Comparison of ENCODE assay signal across 8 cellular contexts in the genomic region with DNA sequence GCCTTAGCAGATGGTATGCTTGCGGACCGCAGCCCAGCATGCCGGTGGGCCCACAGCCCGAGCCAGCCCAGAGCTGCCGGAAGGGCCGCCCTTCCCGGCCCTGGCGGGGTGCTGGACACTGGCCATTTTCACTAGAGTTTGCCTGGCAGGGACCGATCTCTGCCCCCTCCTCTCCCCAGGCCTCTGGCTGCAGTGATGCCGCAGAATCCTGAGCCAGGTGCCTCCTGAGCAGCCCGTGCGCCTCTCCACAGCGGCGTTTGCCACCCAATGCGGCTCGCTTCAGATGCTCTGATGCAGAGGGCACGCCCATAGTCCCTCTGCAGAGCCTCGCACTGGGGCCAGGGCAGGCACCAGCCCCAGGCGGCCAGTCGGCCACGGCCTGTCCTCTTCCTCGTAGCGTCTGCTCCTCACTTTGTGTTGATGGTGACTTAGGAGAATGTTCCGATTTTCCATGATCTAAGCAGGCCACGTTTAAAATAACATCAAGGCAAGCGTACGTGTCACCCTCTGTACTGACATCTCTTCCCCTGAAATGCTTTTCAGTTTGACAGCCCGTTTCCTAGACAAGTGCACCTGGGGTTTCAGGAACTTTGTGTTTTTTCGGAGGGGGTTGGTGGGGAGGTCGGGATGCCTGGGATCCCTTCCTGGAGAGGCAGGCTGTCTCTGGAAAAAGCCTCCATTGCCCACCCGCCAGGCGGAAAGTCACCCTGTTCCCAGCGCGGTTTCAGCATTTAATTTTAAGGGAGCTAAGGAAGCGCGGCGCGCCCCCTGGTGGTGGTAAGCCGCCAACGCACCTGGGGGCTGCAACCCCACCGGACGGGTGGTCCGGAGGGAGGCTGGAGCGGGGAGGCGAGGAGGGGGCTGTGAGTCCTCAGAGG. TPM values are rescaled to one million over a fixed set of nuclear protein-coding genes. Genes with fewer than 3 reads are reported as not detected.
A peak's percentile ranks its signal among the peaks of the same experiment; 100 is the strongest.
DNase-seq lines count a peak whose midpoint lies in the region; ATAC-seq and TF ChIP-seq lines count a peak whose summit lies in the region.

No MANE protein-coding gene starts in this region.

- H3K79me2 ChIP-seq in OCI-LY1 (ENCODE audit: insufficient read depth, low read length): no peaks in the 10 kb centered on the region
- no peaks in the 10 kb centered on the region for H3K79me2 ChIP-seq in neural progenitor cell (ENCODE audit: low read depth)

- no peak overlapping the region for H3K4me3 Mint-ChIP-seq in activated T-cell treated with anti-CD3 and anti-CD28 coated beads, Interleukin-2, amount 50 U/mL, for 24 hours
- H3K4me3 Mint-ChIP-seq in neural progenitor cell: no peak overlapping the region
- peak overlapping the region in 1 of 2 donors; percentile 48 for H3K4me3 Mint-ChIP-seq in stimulated activated naive CD8-positive, alpha-beta T cell treated with anti-CD3 and anti-CD28 coated beads, Interleukin-15, amount 100 ng/mL, for 72 hours

- H3K9ac ChIP-seq in OCI-LY1 (ENCODE audit: low read length) (no peak overlapping the region), neural progenitor cell (no peak overlapping the region)

- no peaks in the 10 kb centered on the region for H3K27me3 Mint-ChIP-seq in activated T-cell treated with anti-CD3 and anti-CD28 coated beads, Interleukin-2, amount 50 U/mL, for 24 hours
- H3K27me3 Mint-ChIP-seq in neural progenitor cell (ENCODE audit: insufficient read depth, low read depth): peaks cover 2% of the 10 kb centered on the region
- H3K27me3 Mint-ChIP-seq in stimulated activated naive CD8-positive, alpha-beta T cell treated with anti-CD3 and anti-CD28 coated beads, Interleukin-15, amount 100 ng/mL, for 72 hours: peaks cover 8% of the 10 kb centered on the region

- no peak for DNase-seq in AG09309 (ENCODE audit: low read depth)
- DNase-seq in GM19240 (ENCODE audit: insufficient read length, low spot score): peak; percentile 38
- peak; percentile 83 for DNase-seq in activated T-cell treated with anti-CD3 and anti-CD28 coated beads, Interleukin-2, amount 50 U/mL, for 24 hours
- no peak for DNase-seq in esophagus squamous epithelium (lab: John Stamatoyannopoulos, UW)
- DNase-seq in neural progenitor cell (ENCODE audit: low spot score): peak; percentile 87
- DNase-seq in stimulated activated naive CD8-positive, alpha-beta T cell treated with anti-CD3 and anti-CD28 coated beads, Interleukin-15, amount 100 ng/mL, for 72 hours: peak; percentile 65 to 66

- ATAC-seq in stimulated activated naive CD8-positive, alpha-beta T cell treated with anti-CD3 and anti-CD28 coated beads, Interleukin-15, amount 100 ng/mL, for 72 hours: no peak
- no peak for ATAC-seq in GM19035 (IDR thresholded peaks at IDR 0.05; ENCODE audit: unreplicated experiment)

- H3K9me3 Mint-ChIP-seq in activated T-cell treated with anti-CD3 and anti-CD28 coated beads, Interleukin-2, amount 50 U/mL, for 24 hours: no peaks in the 10 kb centered on the region
- no peaks in the 10 kb centered on the region for H3K9me3 Mint-ChIP-seq in neural progenitor cell
- no peaks in the 10 kb centered on the region for H3K9me3 Mint-ChIP-seq in stimulated activated naive CD8-positive, alpha-beta T cell treated with anti-CD3 and anti-CD28 coated beads, Interleukin-15, amount 100 ng/mL, for 72 hours

- 24 to 65% methylated on average over 16 to 24 of the region's 45 CpGs for WGBS in esophagus squamous epithelium, 2 donors

- H3K9me2 ChIP-seq in OCI-LY1 (ENCODE audit: low read depth, low read length): no peaks in the 10 kb centered on the region

- intact Hi-C loops in esophagus squamous epithelium (cut with DNase I): loop anchor here (2.0 to 10.0 kb wide), 2 partner anchors 127 to 351 kb away; no protein-coding TSS in a partner anchor

- H3K4me3 ChIP-seq in AG09309 (ENCODE audit: control insufficient read depth, low read depth, low read length) (no peak overlapping the region), OCI-LY1 (ENCODE audit: low read depth, low read length, poor library complexity, severe bottlenecking) (no peak overlapping the region), esophagus squamous epithelium (no peak overlapping the region), neural progenitor cell (no peak overlapping the region)

- no peaks in the 10 kb centered on the region for H3K27me3 ChIP-seq in OCI-LY1 (ENCODE audit: insufficient read depth, low read length)
- H3K27me3 ChIP-seq in esophagus squamous epithelium: no peaks in the 10 kb centered on the region
- H3K27me3 ChIP-seq in neural progenitor cell: no peaks in the 10 kb centered on the region

- H2AFZ ChIP-seq in OCI-LY1 (ENCODE audit: low read length): no peak overlapping the region
- no peak overlapping the region for H2AFZ ChIP-seq in neural progenitor cell (replicated peaks)

- H3K27ac Mint-ChIP-seq in activated T-cell treated with anti-CD3 and anti-CD28 coated beads, Interleukin-2, amount 50 U/mL, for 24 hours: no peak overlapping the region
- H3K27ac Mint-ChIP-seq in neural progenitor cell: no peak overlapping the region
- no peak overlapping the region for H3K27ac Mint-ChIP-seq in stimulated activated naive CD8-positive, alpha-beta T cell treated with anti-CD3 and anti-CD28 coated beads, Interleukin-15, amount 100 ng/mL, for 72 hours

- H4K20me1 ChIP-seq in OCI-LY1 (ENCODE audit: insufficient read depth, low read length): no peaks in the 10 kb centered on the region
- no peaks in the 10 kb centered on the region for H4K20me1 ChIP-seq in neural progenitor cell (ENCODE audit: low read depth)

- peaks cover 22% of the 10 kb centered on the region for H3K36me3 Mint-ChIP-seq in activated T-cell treated with anti-CD3 and anti-CD28 coated beads, Interleukin-2, amount 50 U/mL, for 24 hours (ENCODE audit: low read depth)
- peaks cover 3% of the 10 kb centered on the region for H3K36me3 Mint-ChIP-seq in neural progenitor cell

- H3K4me1 ChIP-seq in OCI-LY1 (ENCODE audit: insufficient read depth, low read length, severe bottlenecking) (peaks cover 36% of the 10 kb centered on the region), esophagus squamous epithelium (peaks cover 9 to 43% (median 22%) of the 10 kb centered on the region in 3 donors), neural progenitor cell (no peaks in the 10 kb centered on the region)

- H3K27ac ChIP-seq in OCI-LY1 (ENCODE audit: low read depth, low read length, poor library complexity, severe bottlenecking): no peak overlapping the region
- peak overlapping the region; percentile 50 to 79 (median 65) for H3K27ac ChIP-seq in esophagus squamous epithelium
- H3K27ac ChIP-seq in neural progenitor cell: no peak overlapping the region

- H3K9me3 ChIP-seq in OCI-LY1 (ENCODE audit: low read length) (no peaks in the 10 kb centered on the region), esophagus squamous epithelium (no peaks in the 10 kb centered on the region), neural progenitor cell (ENCODE audit: low read depth) (no peaks in the 10 kb centered on the region)

- TF ChIP-seq CTCF in AG09309 (IDR thresholded peaks at IDR 0.05; ENCODE audit: control insufficient read depth, insufficient read depth, low read depth, low read length, missing control alignments) (peak; percentile 97), OCI-LY1 (IDR thresholded peaks at IDR 0.05; ENCODE audit: low read length) (peak; percentile 97), esophagus squamous epithelium (IDR thresholded peaks at IDR 0.05) (peak; percentile 98 to 100 (median 99)), neural progenitor cell (IDR thresholded peaks at IDR 0.05) (peak; percentile 96)

- peaks cover 32% of the 10 kb centered on the region for H3K4me1 Mint-ChIP-seq in activated T-cell treated with anti-CD3 and anti-CD28 coated beads, Interleukin-2, amount 50 U/mL, for 24 hours (ENCODE audit: low read depth)
- peaks cover 26% of the 10 kb centered on the region for H3K4me1 Mint-ChIP-seq in neural progenitor cell
- H3K4me1 Mint-ChIP-seq in stimulated activated naive CD8-positive, alpha-beta T cell treated with anti-CD3 and anti-CD28 coated beads, Interleukin-15, amount 100 ng/mL, for 72 hours: peaks cover 35% of the 10 kb centered on the region

- H3K4me2 ChIP-seq in OCI-LY1 (ENCODE audit: low read length) (peak overlapping the region; percentile 20; the same call in 1 of the 2 replicates), neural progenitor cell (no peak overlapping the region)

- no peaks in the 10 kb centered on the region for H3F3A ChIP-seq in OCI-LY1 (ENCODE audit: insufficient read depth, low read length)
- no peaks in the 10 kb centered on the region for H3F3A ChIP-seq in neural progenitor cell (ENCODE audit: low read depth)

- H3K36me3 ChIP-seq in OCI-LY1 (ENCODE audit: insufficient read depth, low read length) (no peaks in the 10 kb centered on the region), esophagus squamous epithelium (peaks cover 0 to 32% (median 0%) of the 10 kb centered on the region in 3 donors), neural progenitor cell (no peaks in the 10 kb centered on the region)

- no peak for TF ChIP-seq POLR2A in esophagus squamous epithelium (IDR thresholded peaks at IDR 0.05)

RNA-seq across cellular contexts. Expression of gene HMCN2, which starts 29.8 kb away (rescaled TPM):
- 1 to 10 TPM in 1 of 4 donors, under 1 TPM in 3; 0.53 to 4.8 (median 0.78) TPM for total RNA-seq in esophagus squamous epithelium
- total RNA-seq in neural progenitor cell (ENCODE audit: low replicate concordance): 0.15 and 0.40 TPM in 2 replicates

Comparison
In these comparisons a context has a peak if more than half of its experiments do, and no peak if none do; other contexts are left out.
1. DNase-seq: peak in GM19240 (single experiment), activated T-cell treated with anti-CD3 and anti-CD28 coated beads, Interleukin-2, amount 50 U/mL, for 24 hours (single experiment), neural progenitor cell (single experiment) and stimulated activated naive CD8-positive, alpha-beta T cell treated with anti-CD3 and anti-CD28 coated beads, Interleukin-15, amount 100 ng/mL, for 72 hours (2 of 2); none in AG09309 (single experiment) and esophagus squamous epithelium (single experiment).
2. H3K27ac ChIP-seq: peak in esophagus squamous epithelium (4 of 4); none in OCI-LY1 (single experiment) and neural progenitor cell (single experiment).
3. Peak in every context shown above with its lines, with median percentiles within 50 percentile points of each other: CTCF ChIP-seq.